8 cellular contexts compared by ENCODE assay signal in the genomic region with DNA sequence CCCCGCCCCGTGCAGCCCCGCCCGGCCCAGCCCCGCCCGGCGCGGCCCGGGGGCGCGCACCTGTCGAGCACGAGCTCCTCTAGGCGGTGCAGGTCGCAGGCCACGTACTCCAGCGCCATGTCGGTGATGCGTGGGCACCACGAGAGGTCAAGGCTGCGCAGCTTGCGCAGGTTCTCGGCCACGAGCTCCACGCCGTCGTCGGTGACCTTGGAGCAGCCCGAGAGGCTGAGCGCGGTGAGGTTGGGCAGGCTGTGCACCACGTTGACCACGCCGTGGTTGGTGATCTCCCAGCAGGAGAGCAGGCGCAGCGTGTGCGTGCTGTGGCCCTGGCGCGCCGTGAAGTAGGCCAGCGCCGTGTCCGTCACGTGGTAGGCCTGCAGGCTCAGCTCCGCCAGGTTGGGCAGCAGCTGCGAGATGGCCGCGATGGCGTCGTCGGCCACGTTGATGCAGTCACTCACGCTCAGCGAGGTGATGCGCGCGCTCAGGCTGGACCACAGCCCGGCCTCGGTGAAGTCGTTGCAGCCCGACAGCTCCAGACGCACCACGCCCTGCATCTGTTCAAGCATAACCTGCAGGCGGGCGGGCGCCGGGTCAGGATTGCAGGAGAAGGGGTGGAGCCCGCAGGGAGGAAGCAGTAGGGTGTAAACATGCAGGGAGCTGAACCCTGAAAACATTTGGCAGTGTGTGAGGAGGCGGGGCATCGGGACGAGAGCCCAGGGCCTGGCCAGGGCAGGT. TPM values are rescaled to one million over a fixed set of nuclear protein-coding genes. Genes with fewer than 3 reads are reported as not detected.
A peak's percentile ranks its signal among the peaks of the same experiment; 100 is the strongest.
DNase-seq lines count a peak whose midpoint lies in the region; ATAC-seq and TF ChIP-seq lines count a peak whose summit lies in the region.

No MANE protein-coding gene starts in this region.

- H3K36me3 ChIP-seq in mucosa of descending colon (ENCODE audit: low read depth) = no peaks in the 10 kb centered on the region

- CTCF ChIA-PET in RWPE1 (lab: Yijun Ruan, JAX) = interaction anchor here (0.7 to 1.0 kb wide), 2 partner anchors 24 to 299 kb away, joined by 3 read pairs; no protein-coding TSS in a partner anchor

- H3K36me3 Mint-ChIP-seq in activated naive CD8-positive, alpha-beta T cell treated with anti-CD3 and anti-CD28 coated beads for 36 hours = no peaks in the 10 kb centered on the region

- H3K4me3 ChIP-seq in mucosa of descending colon = no peak overlapping the region

- H3K4me3 Mint-ChIP-seq in activated naive CD8-positive, alpha-beta T cell treated with anti-CD3 and anti-CD28 coated beads for 36 hours = peak overlapping the region; percentile 74

- H3K27ac Mint-ChIP-seq in activated naive CD8-positive, alpha-beta T cell treated with anti-CD3 and anti-CD28 coated beads for 36 hours = peak overlapping the region; percentile 65

- no peaks in the 10 kb centered on the region for H3K9me3 ChIP-seq in mucosa of descending colon

- intact Hi-C loops in Right ventricle myocardium superior (cut with DNase I) = no loop called here
- intact Hi-C loops in left ventricle myocardium superior (cut with micrococcal nuclease) = no loop called here
- intact Hi-C loops in mucosa of descending colon (cut with DNase I, micrococcal nuclease) = no loop called here
- intact Hi-C loops in posterior vena cava (cut with DNase I) = no loop called here

- TF ChIP-seq CTCF in RWPE1 (conservative IDR thresholded peaks at IDR 0.05; ENCODE audit: low read depth) (no peak), mucosa of descending colon (IDR thresholded peaks at IDR 0.05) (no peak)

- POLR2A ChIA-PET in RWPE1 (lab: Yijun Ruan, JAX; ENCODE audit: low non-redundant PET) = interaction anchor here (0.6 to 1.9 kb wide), 4 partner anchors 11 to 45 kb away, joined by 3 to 9 read pairs (median 6); a partner anchor contains a TSS

- H3K27me3 Mint-ChIP-seq in activated naive CD8-positive, alpha-beta T cell treated with anti-CD3 and anti-CD28 coated beads for 36 hours = peaks cover 5% of the 10 kb centered on the region

- peak; percentile 13 for ATAC-seq in Right ventricle myocardium superior (ENCODE audit: poor library complexity)
- ATAC-seq in left ventricle myocardium superior = no peak
- peak; percentile 89 for ATAC-seq in mucosa of descending colon

- H3K4me1 Mint-ChIP-seq in activated naive CD8-positive, alpha-beta T cell treated with anti-CD3 and anti-CD28 coated beads for 36 hours = peaks cover 5% of the 10 kb centered on the region

- H3K9me3 Mint-ChIP-seq in activated naive CD8-positive, alpha-beta T cell treated with anti-CD3 and anti-CD28 coated beads for 36 hours = no peaks in the 10 kb centered on the region

- no peak for DNase-seq in Right ventricle myocardium superior
- no peak for DNase-seq in left ventricle myocardium superior
- peak; percentile 82 for DNase-seq in RWPE1 (ENCODE audit: low spot score)
- DNase-seq in activated naive CD8-positive, alpha-beta T cell treated with anti-CD3 and anti-CD28 coated beads for 36 hours = peak; percentile 74
- peak; percentile 92 to 93 (median 93) for DNase-seq in mucosa of descending colon
- DNase-seq in GM03348 (ENCODE audit: low spot score) = no peak
- no peak for DNase-seq in posterior vena cava (ENCODE audit: low spot score)

- peaks cover 20% of the 10 kb centered on the region for H3K4me1 ChIP-seq in mucosa of descending colon (ENCODE audit: low read depth)

- H3K27ac ChIP-seq in RWPE1 = peak overlapping the region; percentile 99
- peak overlapping the region; percentile 56 for H3K27ac ChIP-seq in temporal lobe (ENCODE audit: low read depth, low read length)

RNA-seq across cellular contexts. Expression of a gene that starts 5.3 kb away (rescaled TPM):
- total RNA-seq in Right ventricle myocardium superior = 7.6 TPM
- total RNA-seq in left ventricle myocardium superior = 8.3 TPM
- 10 to 100 TPM; 20.8 to 21.7 TPM for total RNA-seq in activated naive CD8-positive, alpha-beta T cell treated with anti-CD3 and anti-CD28 coated beads for 36 hours
- total RNA-seq in mucosa of descending colon = 10 to 100 TPM in 2 of 3 donors, 1 to 10 TPM in 1; 9.2 to 13.4 (median 10.5) TPM
- total RNA-seq in temporal lobe = 3.7 TPM
- total RNA-seq in posterior vena cava = 1 to 10 TPM; 7.4 to 7.5 TPM

RNA-seq across cellular contexts. Expression of a gene that starts 10.1 kb away (rescaled TPM):
- total RNA-seq in Right ventricle myocardium superior (not detected), left ventricle myocardium superior (0.99 TPM), mucosa of descending colon (1 to 10 TPM; 1.3 to 2.2 (median 2.1) TPM), temporal lobe (9.3 TPM), posterior vena cava (not detected)
- total RNA-seq in activated naive CD8-positive, alpha-beta T cell treated with anti-CD3 and anti-CD28 coated beads for 36 hours = 1 to 10 TPM; 3.2 to 6.0 TPM

RNA-seq across cellular contexts. Expression of a gene that starts 11.4 kb away (rescaled TPM):
- total RNA-seq in Right ventricle myocardium superior (42.4 TPM), left ventricle myocardium superior (49.0 TPM), mucosa of descending colon (10 to 100 TPM; 39.5 to 60.5 (median 46.9) TPM), temporal lobe (15.5 TPM), posterior vena cava (10 to 100 TPM; 49.8 to 58.9 TPM)
- 10 to 100 TPM; 37.2 to 43.0 TPM for total RNA-seq in activated naive CD8-positive, alpha-beta T cell treated with anti-CD3 and anti-CD28 coated beads for 36 hours

RNA-seq across cellular contexts. Expression of a gene that starts 15.3 kb away (rescaled TPM):
- 126 TPM for total RNA-seq in Right ventricle myocardium superior
- 144 TPM for total RNA-seq in left ventricle myocardium superior
- 10 to 100 TPM; 74.3 to 82.1 TPM for total RNA-seq in activated naive CD8-positive, alpha-beta T cell treated with anti-CD3 and anti-CD28 coated beads for 36 hours
- 100 to 1,000 TPM in 2 of 3 donors, 10 to 100 TPM in 1; 77.8 to 119 (median 108) TPM for total RNA-seq in mucosa of descending colon
- 37.9 TPM for total RNA-seq in temporal lobe
- 10 to 100 TPM; 73.3 to 79.7 TPM for total RNA-seq in posterior vena cava

RNA-seq across cellular contexts. Expression of a gene that starts 19.4 kb away (rescaled TPM):
- 59.6 TPM for total RNA-seq in Right ventricle myocardium superior
- 57.9 TPM for total RNA-seq in left ventricle myocardium superior
- total RNA-seq in activated naive CD8-positive, alpha-beta T cell treated with anti-CD3 and anti-CD28 coated beads for 36 hours = 10 to 100 TPM; 22.3 to 25.3 TPM
- total RNA-seq in mucosa of descending colon = 10 to 100 TPM; 15.8 to 34.5 (median 22.0) TPM
- 6.9 TPM for total RNA-seq in temporal lobe
- 10 to 100 TPM; 21.6 to 24.9 TPM for total RNA-seq in posterior vena cava

Comparison
In these comparisons a context has a peak if more than half of its experiments do, and no peak if none do; other contexts are left out.
1. DNase-seq: peak in RWPE1 (single experiment), activated naive CD8-positive, alpha-beta T cell treated with anti-CD3 and anti-CD28 coated beads for 36 hours (single experiment) and mucosa of descending colon (3 of 3); none in Right ventricle myocardium superior (single experiment), left ventricle myocardium superior (single experiment), GM03348 (single experiment) and posterior vena cava (single experiment).